ENCODE assay signal across 1 cellular context in genomic region chr2:120341977-120342376, GRCh38.
TF ChIP-seq lines count a peak whose summit lies in the region.

No MANE protein-coding gene starts in this region.

TF ChIP-seq in H1, 55 proteins besides CTCF, POLR2A, EP300 and RAD21 (continued from another document):
- TF ChIP-seq E2F6 (IDR thresholded peaks at IDR 0.05) (no peak), HDAC6 (IDR thresholded peaks at IDR 0.05; ENCODE audit: low read depth, low read length) (no peak), TAF7 (optimal IDR thresholded peaks at IDR 0.05; ENCODE audit: borderline replicate concordance, low read depth, low read length) (no peak), ATF3 (IDR thresholded peaks at IDR 0.05; ENCODE audit: insufficient read depth, low read depth, low read length) (no peak), NANOG (IDR thresholded peaks at IDR 0.05; ENCODE audit: insufficient read depth, low read depth, low read length, poor library complexity, severe bottlenecking) (no peak), SP4 (IDR thresholded peaks at IDR 0.05; ENCODE audit: low read length) (no peak), SP1 (IDR thresholded peaks at IDR 0.05; ENCODE audit: low read depth, low read length) (no peak), USF2 (IDR thresholded peaks at IDR 0.05; ENCODE audit: low read length) (no peak), HDAC2 (IDR thresholded peaks at IDR 0.05; ENCODE audit: borderline replicate concordance in 1 of 2, low read depth in 2 of 2, low read length in 2 of 2) (no peak), ATF2 (IDR thresholded peaks at IDR 0.05; ENCODE audit: low read length) (no peak), CTBP2 (IDR thresholded peaks at IDR 0.05; ENCODE audit: borderline replicate concordance, insufficient read depth, insufficient read length, low read length) (no peak), KDM1A (IDR thresholded peaks at IDR 0.05; ENCODE audit: borderline replicate concordance, low read length) (no peak), POU5F1 (IDR thresholded peaks at IDR 0.05; ENCODE audit: low read depth, low read length) (no peak)
